4 cellular contexts compared by ENCODE assay signal in the genomic region with DNA sequence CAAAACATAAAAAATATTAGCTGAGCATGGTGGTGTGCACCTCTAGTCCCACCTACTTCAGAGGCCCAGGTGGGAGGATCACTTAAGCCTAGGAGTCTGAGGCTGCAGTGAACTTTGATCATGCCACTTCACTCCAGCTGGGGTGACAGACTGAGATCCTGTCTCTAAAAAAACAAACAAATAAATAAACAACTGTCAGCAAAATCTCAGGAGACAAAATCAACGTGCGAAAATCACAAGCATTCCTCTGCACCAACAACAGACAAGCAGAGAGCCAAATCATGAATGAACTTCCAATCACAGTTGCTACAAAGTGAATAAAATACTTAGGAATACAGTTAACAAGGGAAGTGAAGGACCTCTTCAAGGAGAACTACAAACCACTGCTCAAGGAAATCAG.
TF ChIP-seq lines count a peak whose summit lies in the region.

No MANE protein-coding gene starts in this region.

TF ChIP-seq in HepG2, 621 proteins besides CTCF, POLR2A, EP300 and RAD21:
- TF ChIP-seq ZNF451 (CRISPR knock-in tag; IDR thresholded peaks at IDR 0.05) (no peak), HES4 (CRISPR knock-in tag; IDR thresholded peaks at IDR 0.05; ENCODE audit: borderline replicate concordance) (no peak), RNF2 (conservative IDR thresholded peaks at IDR 0.05; ENCODE audit: low read depth) (no peak), MAFF (IDR thresholded peaks at IDR 0.05; ENCODE audit: low read depth, low read length) (peak; percentile 70), IRF2 (CRISPR knock-in tag; IDR thresholded peaks at IDR 0.05) (no peak), MAFK (conservative IDR thresholded peaks at IDR 0.05 in 1 of 2, IDR thresholded peaks at IDR 0.05 in 1 of 2; ENCODE audit: low read length in 2 of 2) (peak; percentile 78 to 83), MAF1 (CRISPR knock-in tag; IDR thresholded peaks at IDR 0.05; ENCODE audit: borderline replicate concordance) (no peak)

TF ChIP-seq in A549, 52 proteins besides CTCF, POLR2A, EP300 and RAD21:
- TF ChIP-seq ZFP36 (IDR thresholded peaks at IDR 0.05; ENCODE audit: borderline replicate concordance, partially characterized antibody): no peak
- peak; percentile 55 for TF ChIP-seq MAFK (IDR thresholded peaks at IDR 0.05; ENCODE audit: partially characterized antibody)

TF ChIP-seq in IMR-90, 13 proteins besides CTCF, POLR2A, EP300 and RAD21:
- peak; percentile 42; the same call in 1 of the 2 replicates for TF ChIP-seq MAFK (IDR thresholded peaks at IDR 0.05; ENCODE audit: low read depth, low read length)
- no peak for TF ChIP-seq CEBPB (IDR thresholded peaks at IDR 0.05; ENCODE audit: low read depth, low read length)

TF ChIP-seq in K562, 482 proteins besides CTCF, POLR2A, EP300 and RAD21:
- TF ChIP-seq, protein P1, sequence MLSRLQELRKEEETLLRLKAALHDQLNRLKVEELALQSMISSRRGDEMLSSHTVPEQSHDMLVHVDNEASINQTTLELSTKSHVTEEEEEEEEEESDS (CRISPR knock-in tag; IDR thresholded peaks at IDR 0.05): no peak
- peak; percentile 62 for TF ChIP-seq ZNF316 (IDR thresholded peaks at IDR 0.05)
